15 cellular contexts compared by ENCODE assay signal in the genomic region with DNA sequence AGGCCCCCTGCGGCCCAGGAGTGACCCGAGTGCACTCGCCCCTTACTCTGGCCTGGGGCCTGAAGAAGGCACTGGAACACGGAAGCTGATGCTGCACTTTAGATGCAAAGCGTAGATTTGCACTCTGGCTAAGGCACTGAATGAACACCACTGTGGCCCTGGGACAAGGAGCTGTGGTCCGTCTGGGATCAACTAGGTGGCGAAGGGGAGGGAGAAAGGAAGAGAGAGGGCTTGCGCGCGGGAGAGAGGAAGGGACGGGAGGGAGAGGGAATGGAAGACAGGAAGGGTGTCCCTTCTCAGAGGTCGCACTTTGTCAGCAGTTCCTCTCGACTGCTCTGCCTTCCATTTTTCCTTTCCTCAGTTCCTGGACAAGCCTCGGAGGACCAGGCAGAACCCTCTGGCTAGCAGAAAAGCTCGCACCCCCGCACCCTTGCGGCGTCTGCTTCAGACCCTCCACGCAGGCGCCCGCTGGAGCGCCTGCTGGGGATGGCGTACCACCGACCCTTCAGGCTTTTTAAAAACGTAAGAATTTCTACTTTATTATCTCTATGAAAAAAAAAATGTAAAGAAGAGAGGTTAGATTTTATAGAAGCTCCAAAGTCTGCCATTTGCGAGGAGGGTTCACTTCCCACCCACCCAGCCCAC. TPM values are rescaled to one million over a fixed set of nuclear protein-coding genes. Genes with fewer than 3 reads are reported as not detected.
DNase-seq lines count a peak whose midpoint lies in the region; ATAC-seq and TF ChIP-seq lines count a peak whose summit lies in the region.
"Had no signal": no experiment of that assay in that cellular context is flagged by ENCODE, and none has a peak within 500 bp of the region (broad histone marks: within the 10 kb centered on the region; RNA-seq: fewer than 3 reads in every experiment).

No MANE protein-coding gene starts in this region.

- H3K27ac Mint-ChIP-seq in GM23338: no peak overlapping the region
- H3K27ac Mint-ChIP-seq: activated CD4-positive, alpha-beta memory T cell treated with anti-CD3 and anti-CD28 coated beads, Interleukin-2, amount 10 ng/mL, durations not matched to agents 7 days and 5 days had no signal

- peak overlapping the region; percentile 85 for H3K4me3 Mint-ChIP-seq in GM23338
- H3K4me3 Mint-ChIP-seq: activated CD4-positive, alpha-beta memory T cell treated with anti-CD3 and anti-CD28 coated beads, Interleukin-2, amount 10 ng/mL, durations not matched to agents 7 days and 5 days had no signal

- no peaks in the 10 kb centered on the region for H3K36me3 ChIP-seq in GM23338 (ENCODE audit: insufficient read depth)
- no peaks in the 10 kb centered on the region for H3K36me3 ChIP-seq in iPS-20b (ENCODE audit: insufficient read depth, low read depth, low read length)
- no peaks in the 10 kb centered on the region for H3K36me3 ChIP-seq in HAP-1 (replicated peaks)
- H3K36me3 ChIP-seq: neutrophil had no signal

- no peaks in the 10 kb centered on the region for H3K79me2 ChIP-seq in GM23338 (replicated peaks; ENCODE audit: insufficient read depth)

- H3K4me1 ChIP-seq in GM23338 (ENCODE audit: insufficient read depth): peaks cover 27% of the 10 kb centered on the region
- H3K4me1 ChIP-seq in iPS-20b (ENCODE audit: insufficient read depth, low read length): peaks cover 21% of the 10 kb centered on the region; the same call in 1 of the 2 replicates
- H3K4me1 ChIP-seq in HAP-1: no peaks in the 10 kb centered on the region

- DNase-seq in GM23338 (ENCODE audit: low spot score): peak; percentile 76
- DNase-seq in astrocyte of the hippocampus (ENCODE audit: low read depth, low spot score): peak; percentile 13
- DNase-seq in skeletal muscle cell (ENCODE audit: low read depth): no peak
- DNase-seq in NCI-H1105 treated with DMSO at 0.1 percent for 48 hours (lab: John Stamatoyannopoulos, UW): no peak
- DNase-seq in KG1 (lab: John Stamatoyannopoulos, UW): no peak
- DNase-seq in HAP-1 (ENCODE audit: low spot score in 2 of 2): no peak
- DNase-seq in activated CD4-positive, alpha-beta T cell treated with anti-CD3 and anti-CD28 coated beads for 1 hour: no peak
- DNase-seq: activated CD4-positive, alpha-beta memory T cell treated with anti-CD3 and anti-CD28 coated beads, Interleukin-2, amount 10 ng/mL, durations not matched to agents 7 days and 5 days; activated gamma-delta T cell treated with Interleukin-2 at 50 U/mL for 16 hours; left colon; stimulated activated naive CD4-positive, alpha-beta T cell; T-helper 1 cell had no signal

- peaks cover 6% of the 10 kb centered on the region; the same call in 1 of the 2 replicates for H3F3A ChIP-seq in GM23338 (replicated peaks; ENCODE audit: low read depth)

- H3K27ac ChIP-seq in GM23338 (ENCODE audit: low read depth) (no peak overlapping the region), iPS-20b (ENCODE audit: low read length) (no peak overlapping the region)
- H3K27ac ChIP-seq: HL-60, neutrophil had no signal

- peaks cover 99% of the 10 kb centered on the region for H3K27me3 ChIP-seq in GM23338 (ENCODE audit: insufficient read depth)
- H3K27me3 ChIP-seq in iPS-20b (ENCODE audit: insufficient read depth, low read length): peaks cover 87% of the 10 kb centered on the region
- H3K27me3 ChIP-seq in HAP-1 (ENCODE audit: low read depth): peaks cover 29% of the 10 kb centered on the region

- in situ Hi-C loops in HAP-1 (cut with MboI; ENCODE audit: low sequenced_read_pairs): no loop called here

- 0 out of 2 replicates have a peak, but pooled peaks cover 4% of the 10 kb centered on the region for H4K20me1 ChIP-seq in GM23338 (replicated peaks; ENCODE audit: insufficient read depth)

- TF ChIP-seq CTCF in GM23338 (conservative IDR thresholded peaks at IDR 0.05; ENCODE audit: low read depth in 2 of 2): no peak

- peak overlapping the region; percentile 88 for H3K4me2 ChIP-seq in GM23338

- peaks cover 66% of the 10 kb centered on the region for H3K27me3 Mint-ChIP-seq in GM23338 (ENCODE audit: insufficient read depth, low read depth, poor library complexity)

- H2AFZ ChIP-seq in GM23338: peak overlapping the region; percentile 94

- H3K36me3 Mint-ChIP-seq in GM23338 (ENCODE audit: low read depth): no peaks in the 10 kb centered on the region

- no peak overlapping the region for H3K9ac ChIP-seq in iPS-20b (ENCODE audit: low read depth, low read length)

- peak overlapping the region; percentile 66 for H3K4me3 ChIP-seq in GM23338
- peak overlapping the region; percentile 72 for H3K4me3 ChIP-seq in iPS-20b (ENCODE audit: low read length)
- peak overlapping the region; percentile 7 for H3K4me3 ChIP-seq in skeletal muscle cell (ENCODE audit: low read depth, low read length)
- H3K4me3 ChIP-seq in HAP-1: no peak overlapping the region

- no peaks in the 10 kb centered on the region for H3K9me3 Mint-ChIP-seq in GM23338

- H3K9me3 ChIP-seq in iPS-20b (ENCODE audit: insufficient read depth, low read depth, low read length): no peaks in the 10 kb centered on the region
- H3K9me3 ChIP-seq in HAP-1: no peaks in the 10 kb centered on the region
- H3K9me3 ChIP-seq: neutrophil had no signal

- H3K9me2 ChIP-seq in GM23338 (ENCODE audit: insufficient read depth): no peaks in the 10 kb centered on the region

- peaks cover 37% of the 10 kb centered on the region for H3K4me1 Mint-ChIP-seq in GM23338
- H3K4me1 Mint-ChIP-seq: activated CD4-positive, alpha-beta memory T cell treated with anti-CD3 and anti-CD28 coated beads, Interleukin-2, amount 10 ng/mL, durations not matched to agents 7 days and 5 days had no signal

- ATAC-seq in GM23338: peak; percentile 59
- ATAC-seq: left colon had no signal

TF ChIP-seq in GM23338, 12 proteins besides CTCF, POLR2A, EP300 and RAD21:
- TF ChIP-seq STAT1 (IDR thresholded peaks at IDR 0.05; ENCODE audit: unreplicated experiment) (no peak), EZH2 (IDR thresholded peaks at IDR 0.05; ENCODE audit: low read depth, unreplicated experiment) (peak; percentile 81)
TF ChIP-seq in GM23338: peak in this region for 1.

RNA-seq across cellular contexts. Expression of gene FERD3L, which starts 1.2 kb away (rescaled TPM):
- total RNA-seq in GM23338 (2014; rRNA removed; shearing (Covaris generic)): not detected in 2 replicates
- polyA plus RNA-seq in GM23338 (2016; fragmentation: Nextera tagmentation; extraction: Ambion mirVana): not detected in 2 replicates
- total RNA-seq: activated CD4-positive, alpha-beta memory T cell treated with anti-CD3 and anti-CD28 coated beads, Interleukin-2, amount 10 ng/mL, durations not matched to agents 7 days and 5 days; left colon had no signal

RNA-seq across cellular contexts. Expression of gene TWIST1, which starts 26.6 kb away (rescaled TPM):
- 0.12 and 0.24 TPM in 2 replicates for total RNA-seq in GM23338 (2014; rRNA removed; shearing (Covaris generic))
- 0.24 and 0.35 TPM in 2 replicates for polyA plus RNA-seq in GM23338 (2016; fragmentation: Nextera tagmentation; extraction: Ambion mirVana)

Comparison
In these comparisons a context has a peak if more than half of its experiments do, and no peak if none do; other contexts are left out.
1. DNase-seq: peak in GM23338 (single experiment) and astrocyte of the hippocampus (single experiment); none in skeletal muscle cell (single experiment), NCI-H1105 treated with DMSO at 0.1 percent for 48 hours (single experiment), KG1 (single experiment), HAP-1 (0 of 2) and activated CD4-positive, alpha-beta T cell treated with anti-CD3 and anti-CD28 coated beads for 1 hour (single experiment).